Comparison of ENCODE assay signal across 8 cellular contexts in the genomic region with DNA sequence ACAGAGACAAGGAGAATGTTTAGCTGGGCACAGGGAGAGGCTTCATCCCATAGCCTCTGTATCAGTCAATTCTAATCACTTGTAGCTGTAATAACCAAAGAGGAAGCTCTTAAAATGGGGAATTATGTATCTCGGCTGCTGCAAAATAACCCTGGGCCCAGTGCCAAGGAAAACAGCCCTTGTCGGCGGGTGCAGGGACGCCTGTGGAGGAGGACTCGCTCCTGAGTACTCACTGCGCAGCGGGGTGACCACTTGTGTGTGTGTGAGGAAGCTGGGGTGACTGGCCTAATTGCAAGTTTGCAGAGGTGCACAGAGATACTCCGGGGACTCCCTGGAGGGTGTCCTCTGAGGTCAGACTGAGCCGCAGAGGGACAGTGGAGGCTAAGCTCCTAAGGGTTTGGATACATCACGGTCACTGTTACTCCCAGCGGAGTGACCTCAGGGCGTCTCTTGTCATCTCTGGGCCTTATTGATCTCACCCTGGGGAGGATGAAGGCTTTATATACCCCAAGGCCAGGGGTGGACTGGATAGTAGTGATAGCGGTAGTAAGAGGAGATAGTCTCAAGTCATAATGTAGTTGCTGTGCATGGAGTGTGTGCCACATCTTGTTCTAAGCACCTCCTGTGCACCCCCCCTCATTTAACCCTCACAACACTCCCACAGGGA. TPM values are rescaled to one million over a fixed set of nuclear protein-coding genes. Genes with fewer than 3 reads are reported as not detected.
DNase-seq lines count a peak whose midpoint lies in the region; ATAC-seq and TF ChIP-seq lines count a peak whose summit lies in the region.

No MANE protein-coding gene starts in this region.

- peaks cover 6% of the 10 kb centered on the region for H3K36me3 Mint-ChIP-seq in activated CD8-positive, alpha-beta memory T cell treated with anti-CD3 and anti-CD28 coated beads, Interleukin-2, amount 10 ng/mL, durations not matched to agents 7 days and 5 days

- no peak for TF ChIP-seq CTCF in astrocyte of the cerebellum (IDR thresholded peaks at IDR 0.05; ENCODE audit: low read depth, low read length, missing control alignments)
- TF ChIP-seq CTCF in MM.1S (IDR thresholded peaks at IDR 0.05; ENCODE audit: low read length) = no peak

- H3K79me2 ChIP-seq in MM.1S (ENCODE audit: low read length) = peaks cover 13% of the 10 kb centered on the region

- H3K4me1 Mint-ChIP-seq in activated CD8-positive, alpha-beta memory T cell treated with anti-CD3 and anti-CD28 coated beads, Interleukin-2, amount 10 ng/mL, durations not matched to agents 7 days and 5 days = peaks cover 18% of the 10 kb centered on the region

- peaks cover 8% of the 10 kb centered on the region; the same call in 1 of the 2 replicates for H3F3A ChIP-seq in MM.1S (ENCODE audit: insufficient read depth, low read length)

- no peaks in the 10 kb centered on the region for H3K27me3 ChIP-seq in MM.1S (replicated peaks; ENCODE audit: insufficient read depth, low read length)

- CTCF ChIA-PET in activated CD8-positive, alpha-beta memory T cell treated with anti-CD3 and anti-CD28 coated beads, Interleukin-2, amount 10 ng/mL, durations not matched to agents 7 days and 5 days (lab: Charles Lee) = no interaction called here

- no peaks in the 10 kb centered on the region; the same call in 1 of the 2 replicates for H4K20me1 ChIP-seq in MM.1S (ENCODE audit: insufficient read depth, low read length)

- no peaks in the 10 kb centered on the region for H3K36me3 ChIP-seq in MM.1S (replicated peaks; ENCODE audit: insufficient read depth, low read length)

- DNase-seq in DMS153 (lab: John Stamatoyannopoulos, UW) = peak; percentile 67
- peak; percentile 74 for DNase-seq in NCI-H2081 treated with DMSO at 0.1 percent for 48 hours (lab: John Stamatoyannopoulos, UW)
- peak; percentile 44 for DNase-seq in astrocyte of the cerebellum (ENCODE audit: low read depth)
- DNase-seq in mucosa of gallbladder (ENCODE audit: low spot score) = peak; percentile 81
- DNase-seq in MM.1S = no peak
- no peak for DNase-seq in activated CD8-positive, alpha-beta memory T cell treated with anti-CD3 and anti-CD28 coated beads, Interleukin-2, amount 10 ng/mL, durations not matched to agents 7 days and 5 days

- no peak overlapping the region for H3K27ac ChIP-seq in MM.1S (ENCODE audit: low read length)

- no peak overlapping the region for H3K4me3 Mint-ChIP-seq in activated CD8-positive, alpha-beta memory T cell treated with anti-CD3 and anti-CD28 coated beads, Interleukin-2, amount 10 ng/mL, durations not matched to agents 7 days and 5 days

- no peak overlapping the region for H3K9ac ChIP-seq in MM.1S (ENCODE audit: low read length)

- in situ Hi-C loops in astrocyte of the cerebellum (cut with HindIII; ENCODE audit: low sequenced_read_pairs) = no loop called here

- H3K4me3 ChIP-seq in astrocyte of the cerebellum (ENCODE audit: low read depth, low read length) = no peak overlapping the region
- no peak overlapping the region for H3K4me3 ChIP-seq in MM.1S (ENCODE audit: low read length)

- no peaks in the 10 kb centered on the region for H3K27me3 Mint-ChIP-seq in activated CD8-positive, alpha-beta memory T cell treated with anti-CD3 and anti-CD28 coated beads, Interleukin-2, amount 10 ng/mL, durations not matched to agents 7 days and 5 days

- no peaks in the 10 kb centered on the region for H3K9me3 ChIP-seq in MM.1S (replicated peaks; ENCODE audit: insufficient read depth, low read length)

- H3K9me2 ChIP-seq in MM.1S (replicated peaks; ENCODE audit: insufficient read depth, low read length) = no peaks in the 10 kb centered on the region

- no peak overlapping the region for H2AFZ ChIP-seq in MM.1S (ENCODE audit: low read length)

- no peak overlapping the region for H3K4me2 ChIP-seq in MM.1S (ENCODE audit: low read depth, low read length)

- H3K4me1 ChIP-seq in MM.1S (ENCODE audit: low read length) = peaks cover 20% of the 10 kb centered on the region

- no peak overlapping the region for H3K27ac Mint-ChIP-seq in activated CD8-positive, alpha-beta memory T cell treated with anti-CD3 and anti-CD28 coated beads, Interleukin-2, amount 10 ng/mL, durations not matched to agents 7 days and 5 days

- H3K9me3 Mint-ChIP-seq in activated CD8-positive, alpha-beta memory T cell treated with anti-CD3 and anti-CD28 coated beads, Interleukin-2, amount 10 ng/mL, durations not matched to agents 7 days and 5 days (ENCODE audit: low read depth) = no peaks in the 10 kb centered on the region

- ATAC-seq in activated CD8-positive, alpha-beta memory T cell treated with anti-CD3 and anti-CD28 coated beads, Interleukin-2, amount 10 ng/mL, durations not matched to agents 7 days and 5 days = no peak
- no peak for ATAC-seq in HG02759 (IDR thresholded peaks at IDR 0.05; ENCODE audit: unreplicated experiment)
- ATAC-seq in GM21619 (IDR thresholded peaks at IDR 0.05; ENCODE audit: unreplicated experiment) = no peak

RNA-seq across cellular contexts. Expression of a gene that starts 37.2 kb away (rescaled TPM):
- 63.2 TPM for total RNA-seq in mucosa of gallbladder
- 10 to 100 TPM; 55.3 to 64.6 TPM for total RNA-seq in activated CD8-positive, alpha-beta memory T cell treated with anti-CD3 and anti-CD28 coated beads, Interleukin-2, amount 10 ng/mL, durations not matched to agents 7 days and 5 days

Comparison
In these comparisons a context has a peak if more than half of its experiments do, and no peak if none do; other contexts are left out.
1. DNase-seq: peak in DMS153 (single experiment), NCI-H2081 treated with DMSO at 0.1 percent for 48 hours (single experiment), astrocyte of the cerebellum (single experiment) and mucosa of gallbladder (single experiment); none in MM.1S (single experiment) and activated CD8-positive, alpha-beta memory T cell treated with anti-CD3 and anti-CD28 coated beads, Interleukin-2, amount 10 ng/mL, durations not matched to agents 7 days and 5 days (single experiment).